In the genomic region with DNA sequence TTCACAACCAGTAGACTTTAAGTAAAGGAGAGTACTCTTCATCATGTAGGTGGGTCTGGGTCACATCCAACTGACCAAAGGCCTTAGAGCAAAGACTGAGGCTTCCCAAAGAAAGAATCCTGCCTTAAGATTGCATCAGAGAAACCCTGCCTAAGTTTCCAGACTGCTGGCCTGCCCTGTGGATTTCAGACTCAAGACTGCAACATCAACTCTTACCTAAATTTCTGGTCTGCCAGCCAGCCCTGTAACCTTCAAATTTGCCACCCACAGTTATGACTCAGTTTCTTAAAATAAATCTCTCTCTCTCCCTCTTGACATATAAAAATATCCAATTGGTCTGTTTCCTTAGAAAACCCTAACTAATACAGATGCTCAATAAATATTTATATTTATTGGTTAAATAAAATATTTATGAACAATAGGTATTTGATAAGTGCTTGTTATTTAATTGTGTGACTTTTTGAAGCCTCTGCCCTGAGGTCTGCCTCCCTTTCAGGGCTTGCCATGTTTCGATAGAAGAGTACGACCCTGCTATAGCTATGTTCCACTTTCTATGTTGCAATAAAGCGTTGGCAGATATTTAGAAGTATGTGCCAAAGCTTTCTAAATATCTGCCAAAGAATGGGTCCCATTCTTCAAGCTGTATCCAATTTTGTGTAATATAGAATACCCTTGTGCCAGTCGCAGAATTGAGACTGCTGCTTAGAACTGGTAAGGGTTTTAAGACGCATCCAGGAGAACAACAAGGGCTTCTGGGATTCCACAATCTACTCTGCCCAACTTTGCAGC, we compare ENCODE assay signal across 25 cellular contexts.
A peak's percentile ranks its signal among the peaks of the same experiment; 100 is the strongest.
DNase-seq lines count a peak whose midpoint lies in the region; ATAC-seq, FAIRE-seq and TF ChIP-seq lines count a peak whose summit lies in the region.
"Had no signal": no experiment of that assay in that cellular context is flagged by ENCODE, and none has a peak within 500 bp of the region (broad histone marks: within the 10 kb centered on the region; RNA-seq: fewer than 3 reads in every experiment).

No MANE protein-coding gene starts in this region.

- CTCF ChIA-PET in IMR-90 (lab: Yijun Ruan, JAX): interaction anchor here (0.6 kb wide), 1 partner anchor 1032 kb away, joined by 3 read pairs; no protein-coding TSS in a partner anchor

- no peaks in the 10 kb centered on the region for H3K79me1 ChIP-seq in IMR-90 (ENCODE audit: low read depth in 1 of 2, low read length in 2 of 2)

- no peak for FAIRE-seq in GM12891 (lab: Jason Lieb, UNC)
- FAIRE-seq: endothelial cell of umbilical vein, GM18507 had no signal

- H3K79me2 ChIP-seq in ACC112 (ENCODE audit: control insufficient read depth, insufficient read depth, low read length, unreplicated experiment): no peaks in the 10 kb centered on the region
- H3K79me2 ChIP-seq in fibroblast of lung (ENCODE audit: control insufficient read depth, insufficient read depth, low read length): no peaks in the 10 kb centered on the region
- H3K79me2 ChIP-seq in osteoblast (ENCODE audit: insufficient read depth, low read length): no peaks in the 10 kb centered on the region

- no peak overlapping the region for H3K56ac ChIP-seq in IMR-90 (ENCODE audit: extremely low read depth, insufficient read depth, low read length)

- 0 out of 2 replicates have a peak, but pooled peaks have one; percentile 16 for ATAC-seq in IMR-90 (ENCODE audit: low read depth)
- no peak for ATAC-seq in HG02938 (IDR thresholded peaks at IDR 0.05; ENCODE audit: unreplicated experiment)
- ATAC-seq: activated T-cell treated with anti-CD3 and anti-CD28 coated beads, Interleukin-2, amount 50 U/mL, for 72 hours; CD8-positive, alpha-beta T cell; foreskin keratinocyte; naive thymus-derived CD4-positive, alpha-beta T cell; PC-3; stimulated activated naive B cell treated with anti-CD40 and anti-IgM and Interleukin-4, amounts not matched to agents 10 μg/mL and 1 μg/mL and 100 μg/mL, for 72 hours had no signal

- in situ Hi-C loops in IMR-90 (cut with MboI; ENCODE audit: low sequenced_read_pairs): no loop called here

- no TSS peak for BruUV-seq in IMR-90 (replicated peaks; lab: Mats Ljungman, UMichigan)

- H3K4me3 ChIP-seq in ACC112 (ENCODE audit: low read depth, low read length) (no peak overlapping the region), IMR-90 (ENCODE audit: insufficient read depth, low read depth, low read length) (no peak overlapping the region), fibroblast of lung (replicated peaks in 1 of 4; ENCODE audit: control extremely low read depth in 1 of 4, insufficient read depth in 1 of 4, low read depth in 3 of 4, low read length in 4 of 4) (no peak overlapping the region), osteoblast (ENCODE audit: insufficient read depth, low read length) (no peak overlapping the region)
- H3K4me3 ChIP-seq: heart right ventricle had no signal

- POLR2A ChIA-PET in IMR-90 (lab: Charles Lee; ENCODE audit: unreplicated experiment): no interaction called here

- peak overlapping the region; percentile 87; the same call in 1 of the 2 replicates for H2BK20ac ChIP-seq in IMR-90 (ENCODE audit: low read depth, low read length)

- dilution Hi-C loops in IMR-90 (cut with HindIII; ENCODE audit: low sequenced_read_pairs, unreplicated experiment): no loop called here

- H3K27ac ChIP-seq in ACC112 (ENCODE audit: low read depth, low read length): peak overlapping the region; percentile 44
- H3K27ac ChIP-seq in IMR-90 (ENCODE audit: insufficient read depth, low read length): no peak overlapping the region
- H3K27ac ChIP-seq in fibroblast of lung (ENCODE audit: insufficient read depth, low read length): no peak overlapping the region
- peak overlapping the region; percentile 15 for H3K27ac ChIP-seq in osteoblast (ENCODE audit: low read depth, low read length)
- H3K27ac ChIP-seq: foreskin keratinocyte, heart right ventricle, KMS-11 had no signal

- 0 out of 3 replicates have a peak overlapping the region, but pooled peaks have one; percentile 35 for H2BK15ac ChIP-seq in IMR-90 (ENCODE audit: low read depth, low read length)

- peak overlapping the region; percentile 5 for H2BK5ac ChIP-seq in IMR-90 (ENCODE audit: low read depth, low read length, poor library complexity, severe bottlenecking)

- H3K4ac ChIP-seq in IMR-90 (ENCODE audit: low read depth, low read length): peak overlapping the region; percentile 84; the same call in 1 of the 2 replicates

- H2BK120ac ChIP-seq in IMR-90 (ENCODE audit: low read depth, low read length): peak overlapping the region; percentile 62

- H3K27me3 ChIP-seq in ACC112 (ENCODE audit: insufficient read depth, low read length) (no peaks in the 10 kb centered on the region), IMR-90 (ENCODE audit: control insufficient read depth, insufficient read depth, low read length) (no peaks in the 10 kb centered on the region), fibroblast of lung (ENCODE audit: control insufficient read depth, insufficient read depth, low read length) (no peaks in the 10 kb centered on the region), osteoblast (ENCODE audit: insufficient read depth, low read length) (no peaks in the 10 kb centered on the region)

- no peak overlapping the region for H2AK9ac ChIP-seq in IMR-90 (replicated peaks; ENCODE audit: low read depth, low read length, poor library complexity)

- H4K91ac ChIP-seq in IMR-90 (ENCODE audit: insufficient read depth, low read depth, low read length): peak overlapping the region; percentile 63

- H3K36me3 ChIP-seq in ACC112 (ENCODE audit: insufficient read depth, low read length) (no peaks in the 10 kb centered on the region), IMR-90 (ENCODE audit: control insufficient read depth, insufficient read depth, low read length) (no peaks in the 10 kb centered on the region), fibroblast of lung (ENCODE audit: control insufficient read depth, insufficient read depth, low read length) (no peaks in the 10 kb centered on the region), osteoblast (ENCODE audit: insufficient read depth, low read length) (no peaks in the 10 kb centered on the region)
- H3K36me3 ChIP-seq: heart right ventricle had no signal

- TF ChIP-seq CTCF in IMR-90 (conservative IDR thresholded peaks at IDR 0.05; ENCODE audit: low read depth, low read length): no peak
- no peak for TF ChIP-seq CTCF in fibroblast of lung (conservative IDR thresholded peaks at IDR 0.05 in 1 of 2, IDR thresholded peaks at IDR 0.05 in 1 of 2; ENCODE audit: low read depth in 1 of 2, low read length in 2 of 2)
- TF ChIP-seq CTCF in osteoblast (IDR thresholded peaks at IDR 0.05; ENCODE audit: extremely low read depth, low read depth, low read length): no peak

- no peak for TF ChIP-seq RAD21 in IMR-90 (IDR thresholded peaks at IDR 0.05; ENCODE audit: low read length)

- H3K23ac ChIP-seq in IMR-90 (ENCODE audit: low read depth, low read length): peak overlapping the region; percentile 66

- WGBS in IMR-90 (ENCODE audit: extremely low coverage in 2 of 2, insufficient read length in 1 of 2), 2 experiments: no CpG with 5 or more reads among the region's 5 CpGs

- H3K4me1 ChIP-seq in ACC112 (ENCODE audit: control insufficient read depth, insufficient read depth, low read length, unreplicated experiment): peaks cover 38% of the 10 kb centered on the region
- peaks cover 33% of the 10 kb centered on the region for H3K4me1 ChIP-seq in IMR-90 (ENCODE audit: control insufficient read depth, insufficient read depth, low read length)
- H3K4me1 ChIP-seq in fibroblast of lung (ENCODE audit: control insufficient read depth, extremely low read depth, insufficient read depth, low read length): peaks cover 12% of the 10 kb centered on the region
- peaks cover 47% of the 10 kb centered on the region for H3K4me1 ChIP-seq in osteoblast (ENCODE audit: insufficient read depth, low read length)
- H3K4me1 ChIP-seq: foreskin keratinocyte had no signal

- peak overlapping the region; percentile 9; the same call in 1 of the 2 replicates for H3K18ac ChIP-seq in IMR-90 (ENCODE audit: low read depth, low read length)

- intact Hi-C loops in IMR-90 (cut with micrococcal nuclease) (no loop called here), posterior vena cava (cut with DNase I) (no loop called here)

- H4K20me1 ChIP-seq in IMR-90 (ENCODE audit: insufficient read depth, low read length) (no peaks in the 10 kb centered on the region), fibroblast of lung (ENCODE audit: control insufficient read depth, extremely low read depth, insufficient read depth, low read length) (no peaks in the 10 kb centered on the region), osteoblast (ENCODE audit: insufficient read depth, low read length) (no peaks in the 10 kb centered on the region)

- 0 out of 2 replicates have a peak overlapping the region, but pooled peaks have one; percentile 30 for H3K9ac ChIP-seq in IMR-90 (ENCODE audit: low read depth, low read length)
- no peak overlapping the region for H3K9ac ChIP-seq in fibroblast of lung (ENCODE audit: insufficient read depth, low read length)
- H3K9ac ChIP-seq: KMS-11 had no signal

- H4K5ac ChIP-seq in IMR-90 (ENCODE audit: low read depth, low read length): peak overlapping the region; percentile 34; the same call in 1 of the 2 replicates

- TF ChIP-seq POLR2A in IMR-90 (IDR thresholded peaks at IDR 0.05; ENCODE audit: low read depth, low read length) (no peak), GM12891 (IDR thresholded peaks at IDR 0.05; ENCODE audit: low read depth, low read length) (no peak)

- DNase-seq in IMR-90: peak; percentile 45
- DNase-seq in fibroblast of lung (ENCODE audit: low read depth in 2 of 2): peak; percentile 42 to 75
- no peak for DNase-seq in osteoblast (ENCODE audit: insufficient read length, low spot score, missing footprints)
- no peak for DNase-seq in posterior vena cava (ENCODE audit: low spot score)
- DNase-seq in GM12891 (ENCODE audit: insufficient read length, low spot score): no peak
- no peak for DNase-seq in AG20443 (ENCODE audit: low spot score)
- DNase-seq: activated CD4-positive, alpha-beta memory T cell treated with anti-CD3 and anti-CD28 coated beads for 36 hours; activated CD4-positive, CD25-positive, alpha-beta regulatory T cell treated with anti-CD3 and anti-CD28 coated beads, Interleukin-2, amount 50 U/mL, for 72 hours; activated naive CD4-positive, alpha-beta T cell treated with Interleukin-2 at 50 U/mL for 16 hours; activated T-cell treated with anti-CD3 and anti-CD28 coated beads, Interleukin-2, amount 50 U/mL, for 72 hours; CD8-positive, alpha-beta T cell; foreskin keratinocyte; heart right ventricle; naive thymus-derived CD4-positive, alpha-beta T cell; NCI-H1417; NCI-H2029 treated with DMSO at 0.1 percent for 48 hours; NCI-H526 treated with DMSO at 0.1 percent for 48 hours; NK-92 treated with Interleukin-12 subunit alpha and Interleukin-12 subunit beta, amount 100 ng/mL, for 24 hours; PC-3; stimulated activated naive B cell treated with anti-CD40 and anti-IgM and Interleukin-4, amounts not matched to agents 10 μg/mL and 1 μg/mL and 100 μg/mL, for 72 hours had no signal

- peaks cover 10% of the 10 kb centered on the region; the same call in 1 of the 2 replicates for H3K9me1 ChIP-seq in IMR-90 (ENCODE audit: insufficient read depth, low read length)

- peak overlapping the region; percentile 89 for H2AK5ac ChIP-seq in IMR-90 (ENCODE audit: low read depth, low read length)

- H3K4me2 ChIP-seq in IMR-90 (ENCODE audit: low read depth, low read length): no peak overlapping the region
- H3K4me2 ChIP-seq in fibroblast of lung (ENCODE audit: extremely low read depth, insufficient read depth, low read length): no peak overlapping the region
- peak overlapping the region; percentile 30 for H3K4me2 ChIP-seq in osteoblast (ENCODE audit: insufficient read depth, low read length)
- H3K4me2 ChIP-seq: KMS-11 had no signal

- peak overlapping the region; percentile 89 for H3K14ac ChIP-seq in IMR-90 (replicated peaks; ENCODE audit: low read depth, low read length)

- H3K9me3 ChIP-seq in IMR-90 (ENCODE audit: control insufficient read depth, insufficient read depth, low read length) (no peaks in the 10 kb centered on the region), fibroblast of lung (ENCODE audit: control insufficient read depth, insufficient read depth, low read depth, low read length) (no peaks in the 10 kb centered on the region), osteoblast (ENCODE audit: low read depth, low read length) (no peaks in the 10 kb centered on the region)
- H3K9me3 ChIP-seq: heart right ventricle had no signal

- H2AFZ ChIP-seq in ACC112 (ENCODE audit: low read length, unreplicated experiment) (no peak overlapping the region), IMR-90 (replicated peaks; ENCODE audit: low read length, poor library complexity) (no peak overlapping the region), fibroblast of lung (ENCODE audit: low read length) (no peak overlapping the region), osteoblast (ENCODE audit: low read length) (no peak overlapping the region)

- H4K8ac ChIP-seq in IMR-90 (ENCODE audit: low read depth in 2 of 2, low read length in 2 of 2): peak overlapping the region; percentile 13 to 84; a peak in 2 of 4 replicates

Comparison
In these comparisons a context has a peak if more than half of its experiments do, and no peak if none do; other contexts are left out.
1. H3K27ac ChIP-seq: peak in ACC112 (single experiment) and osteoblast (single experiment); none in IMR-90 (single experiment) and fibroblast of lung (single experiment).
2. DNase-seq: peak in IMR-90 (single experiment) and fibroblast of lung (2 of 2); none in osteoblast (single experiment), posterior vena cava (single experiment), GM12891 (single experiment) and AG20443 (single experiment).